9 cellular contexts compared by ENCODE assay signal in the genomic region with DNA sequence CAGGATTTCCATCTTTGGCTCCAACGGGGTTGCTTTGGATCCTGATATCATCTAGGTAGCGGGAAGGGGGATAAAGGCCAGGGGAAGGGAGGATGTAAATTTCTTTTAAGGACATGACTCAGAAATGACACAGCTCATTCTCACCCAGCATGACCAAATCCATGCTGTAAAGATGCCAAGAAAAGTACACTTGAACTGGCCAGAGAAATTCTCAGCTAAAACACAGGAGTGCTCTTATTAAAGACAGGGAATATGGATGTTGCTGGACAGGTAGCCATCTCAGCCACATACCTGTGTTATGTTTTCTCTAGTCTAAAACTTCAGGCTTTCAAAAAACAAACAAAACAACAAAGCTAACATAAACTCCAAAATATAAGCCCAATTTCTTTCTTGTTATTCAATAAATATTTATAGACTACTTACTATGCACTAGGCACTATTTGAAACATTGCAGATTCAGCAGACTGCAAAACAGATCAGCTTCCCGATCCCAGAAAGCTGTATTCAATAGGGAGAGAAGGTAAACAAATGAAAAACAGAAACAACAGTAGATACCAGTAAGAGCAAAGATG.
DNase-seq lines count a peak whose midpoint lies in the region; ATAC-seq, FAIRE-seq and TF ChIP-seq lines count a peak whose summit lies in the region.
"Had no signal": no experiment of that assay in that cellular context is flagged by ENCODE, and none has a peak within 500 bp of the region (broad histone marks: within the 10 kb centered on the region; RNA-seq: fewer than 3 reads in every experiment).

No MANE protein-coding gene starts in this region.

- H3K9me1 ChIP-seq in keratinocyte (ENCODE audit: control insufficient read depth, extremely low read depth, insufficient read depth, low read length) = no peaks in the 10 kb centered on the region

- DNase-seq in HT-29 (ENCODE audit: low spot score) = peak; percentile 84
- DNase-seq in astrocyte of the spinal cord (ENCODE audit: low read depth, low spot score) = peak; percentile 98
- DNase-seq in keratinocyte (ENCODE audit: low read depth, low spot score) = peak; percentile 33
- peak; percentile 73 to 77 for DNase-seq in tibial artery
- DNase-seq in MM.1S = no peak
- DNase-seq: activated CD4-positive, CD25-positive, alpha-beta regulatory T cell had no signal

- intact Hi-C loops in tibial artery (cut with DNase I; ENCODE audit: low total_unique reads) = loop anchor here (2.0 kb wide), 1 partner anchor 62 kb away; no protein-coding TSS in a partner anchor

- H3F3A ChIP-seq in MM.1S (ENCODE audit: insufficient read depth, low read length) = no peaks in the 10 kb centered on the region

- H3K9me3 ChIP-seq in keratinocyte (ENCODE audit: control insufficient read depth, low read depth, low read length) (no peaks in the 10 kb centered on the region), tibial artery (no peaks in the 10 kb centered on the region), MM.1S (replicated peaks; ENCODE audit: insufficient read depth, low read length) (no peaks in the 10 kb centered on the region)

- TF ChIP-seq CTCF in astrocyte of the spinal cord (IDR thresholded peaks at IDR 0.05; ENCODE audit: low read depth, low read length) (no peak), keratinocyte (optimal IDR thresholded peaks at IDR 0.05 in 1 of 3, IDR thresholded peaks at IDR 0.05 in 1 of 3, conservative IDR thresholded peaks at IDR 0.05 in 1 of 3; ENCODE audit: extremely low read depth in 1 of 3, insufficient read depth in 2 of 3, low read length in 3 of 3) (no peak), tibial artery (IDR thresholded peaks at IDR 0.05) (no peak), MM.1S (IDR thresholded peaks at IDR 0.05; ENCODE audit: low read length) (no peak)

- dilution Hi-C loops in keratinocyte (cut with MboI; ENCODE audit: extremely low pct_ligation_motif_present, low sequenced_read_pairs) = no loop called here

- H3K4me3 ChIP-seq in astrocyte of the spinal cord (ENCODE audit: low read depth, low read length) (no peak overlapping the region), keratinocyte (ENCODE audit: control insufficient read depth in 2 of 3, extremely low read depth in 1 of 3, insufficient read depth in 2 of 3, low read depth in 1 of 3, low read length in 3 of 3) (peak overlapping the region in 1 of 3 experiments; percentile 16), tibial artery (peak overlapping the region; percentile 11 to 23), MM.1S (ENCODE audit: low read length) (no peak overlapping the region)

- peak overlapping the region; percentile 22 for H3K9ac ChIP-seq in keratinocyte (ENCODE audit: control insufficient read depth, extremely low read depth, insufficient read depth, low read length)
- no peak overlapping the region for H3K9ac ChIP-seq in MM.1S (ENCODE audit: low read length)

- no peaks in the 10 kb centered on the region for H4K20me1 ChIP-seq in keratinocyte (ENCODE audit: control insufficient read depth, extremely low read depth, insufficient read depth, low read length)
- no peaks in the 10 kb centered on the region for H4K20me1 ChIP-seq in MM.1S (ENCODE audit: insufficient read depth, low read length)

- H3K27me3 ChIP-seq in keratinocyte (ENCODE audit: control insufficient read depth, extremely low read depth, insufficient read depth, low read length) (no peaks in the 10 kb centered on the region), tibial artery (no peaks in the 10 kb centered on the region), MM.1S (replicated peaks; ENCODE audit: insufficient read depth, low read length) (no peaks in the 10 kb centered on the region)

- no peak for ATAC-seq in HG02884 (IDR thresholded peaks at IDR 0.05; ENCODE audit: unreplicated experiment)
- ATAC-seq in HG02610 (IDR thresholded peaks at IDR 0.05; ENCODE audit: unreplicated experiment) = no peak
- no peak for ATAC-seq in GM19351 (IDR thresholded peaks at IDR 0.05; ENCODE audit: unreplicated experiment)

- H3K4me1 ChIP-seq in keratinocyte (ENCODE audit: control insufficient read depth, extremely low read depth, insufficient read depth, low read length) (peaks cover 26% of the 10 kb centered on the region), tibial artery (peaks cover 4 to 32% (median 11%) of the 10 kb centered on the region in 4 donors), MM.1S (ENCODE audit: low read length) (no peaks in the 10 kb centered on the region)

- in situ Hi-C loops in astrocyte of the spinal cord (cut with HindIII; ENCODE audit: low sequenced_read_pairs) = no loop called here

- no peaks in the 10 kb centered on the region for H3K79me2 ChIP-seq in keratinocyte (ENCODE audit: control insufficient read depth, insufficient read depth, low read length)
- H3K79me2 ChIP-seq in MM.1S (ENCODE audit: low read length) = no peaks in the 10 kb centered on the region

- peak; percentile 71 for FAIRE-seq in keratinocyte (lab: Jason Lieb, UNC)

- H3K27ac ChIP-seq in keratinocyte (ENCODE audit: control insufficient read depth, insufficient read depth, low read length) (peak overlapping the region; percentile 38), tibial artery (peak overlapping the region; percentile 78), MM.1S (ENCODE audit: low read length) (no peak overlapping the region)

- H3K9me2 ChIP-seq in MM.1S (replicated peaks; ENCODE audit: insufficient read depth, low read length) = no peaks in the 10 kb centered on the region

- peak overlapping the region; percentile 71 for H3K4me2 ChIP-seq in keratinocyte (ENCODE audit: control insufficient read depth, extremely low read depth, insufficient read depth, low read depth, low read length)
- no peak overlapping the region for H3K4me2 ChIP-seq in MM.1S (ENCODE audit: low read depth, low read length)

- no peaks in the 10 kb centered on the region for H3K36me3 ChIP-seq in keratinocyte (ENCODE audit: control insufficient read depth in 2 of 2, extremely low read depth in 1 of 2, insufficient read depth in 2 of 2, low read length in 2 of 2)
- H3K36me3 ChIP-seq in tibial artery = no peaks in the 10 kb centered on the region
- H3K36me3 ChIP-seq in MM.1S (replicated peaks; ENCODE audit: insufficient read depth, low read length) = no peaks in the 10 kb centered on the region

- H2AFZ ChIP-seq in keratinocyte (ENCODE audit: control insufficient read depth, low read length) = peak overlapping the region; percentile 73
- no peak overlapping the region for H2AFZ ChIP-seq in MM.1S (ENCODE audit: low read length)

Comparison
In these comparisons a context has a peak if more than half of its experiments do, and no peak if none do; other contexts are left out.
1. H3K4me3 ChIP-seq: peak in tibial artery (2 of 2); none in astrocyte of the spinal cord (single experiment) and MM.1S (single experiment).